ENCODE assay signal across 7 cellular contexts in genomic region chr4:158722291-158722916, GRCh38. TPM values are rescaled to one million over a fixed set of nuclear protein-coding genes. Genes with fewer than 3 reads are reported as not detected.
DNase-seq lines count a peak whose midpoint lies in the region; ATAC-seq and TF ChIP-seq lines count a peak whose summit lies in the region.

No MANE protein-coding gene starts in this region.

- TF ChIP-seq POLR2A in HCT116 (IDR thresholded peaks at IDR 0.05; ENCODE audit: borderline replicate concordance, extremely low read depth, insufficient read depth, insufficient read length), result no peak
- no peak for TF ChIP-seq POLR2A in sigmoid colon (IDR thresholded peaks at IDR 0.05)

- H3K4me2 ChIP-seq in HCT116 (ENCODE audit: low read length), result peak overlapping the region; percentile 98

- CTCF ChIA-PET in HCT116 (lab: Charles Lee), result no interaction called here

- H3K9me2 ChIP-seq in HCT116 (ENCODE audit: insufficient read depth), result no peaks in the 10 kb centered on the region

- no peaks in the 10 kb centered on the region for H4K20me1 ChIP-seq in HCT116 (ENCODE audit: insufficient read depth)

- peak overlapping the region; percentile 80 for H3K4me3 ChIP-seq in GM12864 (ENCODE audit: low read depth, low read length)
- H3K4me3 ChIP-seq in HCT116 (replicated peaks in 1 of 2; ENCODE audit: low read depth in 1 of 2, low read length in 2 of 2), result peak overlapping the region; percentile 80 to 88
- peak overlapping the region; percentile 61 for H3K4me3 ChIP-seq in astrocyte of the spinal cord (ENCODE audit: low read depth, low read length)
- peak overlapping the region; percentile 87 for H3K4me3 ChIP-seq in iPS-18a (ENCODE audit: low read length)
- peak overlapping the region; percentile 61 to 85 (median 72) for H3K4me3 ChIP-seq in sigmoid colon

- TF ChIP-seq RAD21 in HCT116 (IDR thresholded peaks at IDR 0.05; ENCODE audit: low read depth), result no peak

- H3K27ac ChIP-seq in HCT116 (ENCODE audit: low read depth, low read length) (peak overlapping the region; percentile 72), iPS-18a (ENCODE audit: low read length) (peak overlapping the region; percentile 36), sigmoid colon (peak overlapping the region; percentile 82 to 92 (median 89))

- H3K79me2 ChIP-seq in HCT116 (ENCODE audit: insufficient read depth, low read length), result peaks cover 53% of the 10 kb centered on the region

- TF ChIP-seq CTCF in GM12864 (IDR thresholded peaks at IDR 0.05; ENCODE audit: low read depth, low read length, missing control alignments) (no peak), HCT116 (IDR thresholded peaks at IDR 0.05 in 2 of 3, conservative IDR thresholded peaks at IDR 0.05 in 1 of 3; ENCODE audit: borderline replicate concordance in 1 of 3, insufficient read depth in 1 of 3, low read depth in 2 of 3, low read length in 2 of 3) (no peak), astrocyte of the spinal cord (IDR thresholded peaks at IDR 0.05; ENCODE audit: low read depth, low read length) (no peak), sigmoid colon (IDR thresholded peaks at IDR 0.05) (no peak)

- ATAC-seq in HCT116, result peak; percentile 35

- H2AFZ ChIP-seq in HCT116 (ENCODE audit: low read depth, low read length, poor library complexity, severe bottlenecking), result peak overlapping the region; percentile 44

- H3K9me3 ChIP-seq in HCT116 (ENCODE audit: control insufficient read depth in 1 of 2, insufficient read depth in 1 of 2, low read depth in 1 of 2, low read length in 2 of 2) (no peaks in the 10 kb centered on the region), iPS-18a (ENCODE audit: control insufficient read depth, low read depth, low read length) (no peaks in the 10 kb centered on the region), sigmoid colon (no peaks in the 10 kb centered on the region)

- BruUV-seq in HCT116 (replicated peaks; lab: Mats Ljungman, UMichigan), result no TSS peak

- H3K27me3 ChIP-seq in HCT116 (ENCODE audit: insufficient read depth, low read length), result no peaks in the 10 kb centered on the region
- H3K27me3 ChIP-seq in iPS-18a (ENCODE audit: control insufficient read depth, insufficient read depth, low read length), result peaks cover 3% of the 10 kb centered on the region
- no peaks in the 10 kb centered on the region for H3K27me3 ChIP-seq in sigmoid colon

- POLR2A ChIA-PET in HCT116 (lab: Charles Lee), result no interaction called here

- TF ChIP-seq EP300 in sigmoid colon (IDR thresholded peaks at IDR 0.05), result no peak

- H3K36me3 ChIP-seq in HCT116 (ENCODE audit: control insufficient read depth in 1 of 2, insufficient read depth in 2 of 2, low read length in 2 of 2) (peaks cover 23 to 24% of the 10 kb centered on the region in 2 experiments; a peak in 3 of 4 replicates), iPS-18a (ENCODE audit: control insufficient read depth, low read depth, low read length) (peaks cover 34% of the 10 kb centered on the region), sigmoid colon (peaks cover 6 to 31% (median 8%) of the 10 kb centered on the region in 4 donors)

- intact Hi-C loops in HCT116 (cut with micrococcal nuclease) (loop anchor here (5.0 kb wide), 1 partner anchor 50 kb away; the partner anchor contains the start of genes C4orf46 and ETFDH), sigmoid colon (cut with DNase I) (loop anchor here (2.0 to 5.0 kb wide), 3 partner anchors 46 to 480 kb away; partner anchors contain the start of gene FNIP2), posterior vena cava (cut with DNase I) (no loop called here)

- H3K4me1 ChIP-seq in HCT116 (ENCODE audit: control insufficient read depth in 1 of 2, insufficient read depth in 2 of 2, low read length in 2 of 2), result peaks cover 2 to 21% of the 10 kb centered on the region in 2 experiments; a peak in 2 of 4 replicates
- no peaks in the 10 kb centered on the region for H3K4me1 ChIP-seq in iPS-18a (ENCODE audit: control insufficient read depth, low read depth, low read length)
- peaks cover 0 to 14% (median 11%) of the 10 kb centered on the region in 4 donors for H3K4me1 ChIP-seq in sigmoid colon

- DNase-seq in GM12864 (ENCODE audit: low read depth), result no peak
- DNase-seq in HCT116 (ENCODE audit: low read depth, low spot score), result no peak
- DNase-seq in NCI-H2227 treated with DMSO at 0.1 percent for 48 hours (lab: John Stamatoyannopoulos, UW), result peak; percentile 25
- DNase-seq in astrocyte of the spinal cord (ENCODE audit: low read depth, low spot score), result peak; percentile 46
- DNase-seq in sigmoid colon, result no peak
- DNase-seq in posterior vena cava (ENCODE audit: low spot score), result no peak

- WGBS in sigmoid colon, 2 donors, result 4 to 18% methylated on average over 16 of the region's 16 CpGs

- H3K9ac ChIP-seq in HCT116 (ENCODE audit: low read length) (peak overlapping the region; percentile 84), iPS-18a (ENCODE audit: low read length) (peak overlapping the region; percentile 93)

- in situ Hi-C loops in astrocyte of the spinal cord (cut with HindIII; ENCODE audit: low sequenced_read_pairs), result no loop called here

- RAD21 ChIA-PET in HCT116 (lab: Charles Lee; ENCODE audit: low non-redundant PET in 1 of 2, low total read pairs in 2 of 2, uncharacterized antibody in 2 of 2, unreplicated experiment in 2 of 2), result no interaction called here

TF ChIP-seq in HCT116, 20 proteins besides CTCF, POLR2A, EP300 and RAD21:
- TF ChIP-seq YY1 (IDR thresholded peaks at IDR 0.05; ENCODE audit: extremely low read depth, insufficient replicate concordance, low read depth, low read length) (no peak), FOSL1 (IDR thresholded peaks at IDR 0.05; ENCODE audit: low read depth) (no peak), EGR1 (IDR thresholded peaks at IDR 0.05; ENCODE audit: low read depth) (no peak)

RNA-seq across cellular contexts. Expression of gene PPID, which starts 0.8 kb away (rescaled TPM):
- total RNA-seq in HCT116 (2021; ENCODE audit: unreplicated experiment), result 48.2 TPM
- 16.1 and 27.2 TPM in 2 replicates for polyA plus RNA-seq in HCT116 (2012)
- total RNA-seq in sigmoid colon, result 10 to 100 TPM; 17.8 to 54.8 (median 28.6) TPM
- polyA plus RNA-seq in sigmoid colon, result 10 to 100 TPM; 17.4 to 30.1 (median 26.6) TPM
- total RNA-seq in posterior vena cava, result 10 to 100 TPM; 13.6 to 14.9 TPM

RNA-seq across cellular contexts. Expression of gene FNIP2, which starts 46.4 kb away (rescaled TPM):
- total RNA-seq in HCT116 (2021; ENCODE audit: unreplicated experiment) (4.8 TPM), sigmoid colon (10 to 100 TPM; 35.2 to 38.9 (median 36.5) TPM), posterior vena cava (10 to 100 TPM; 37.9 to 93.0 TPM)
- polyA plus RNA-seq in HCT116 (2012), result 0.81 and 1.2 TPM in 2 replicates
- polyA plus RNA-seq in sigmoid colon, result 10 to 100 TPM; 14.4 to 22.7 (median 17.8) TPM

RNA-seq across cellular contexts. Expression of gene ETFDH, which starts 50.3 kb away (rescaled TPM):
- total RNA-seq in HCT116 (2021; ENCODE audit: unreplicated experiment) (22.2 TPM), sigmoid colon (10 to 100 TPM; 30.7 to 49.9 (median 37.7) TPM), posterior vena cava (10 to 100 TPM; 19.1 to 21.9 TPM)
- polyA plus RNA-seq in HCT116 (2012), result 8.0 and 8.8 TPM in 2 replicates
- polyA plus RNA-seq in sigmoid colon, result 10 to 100 TPM; 20.4 to 74.7 (median 31.6) TPM

RNA-seq across cellular contexts. Expression of gene C4orf46, which starts 50.7 kb away (rescaled TPM):
- total RNA-seq in HCT116 (2021; ENCODE audit: unreplicated experiment) (16.3 TPM), sigmoid colon (1 to 10 TPM; 3.3 to 7.1 (median 5.2) TPM), posterior vena cava (1 to 10 TPM; 4.6 to 5.0 TPM)
- polyA plus RNA-seq in HCT116 (2012), result 4.7 and 6.9 TPM in 2 replicates
- 1 to 10 TPM; 2.4 to 3.7 (median 3.7) TPM for polyA plus RNA-seq in sigmoid colon

Comparison
In these comparisons a context has a peak if more than half of its experiments do, and no peak if none do; other contexts are left out.
1. DNase-seq: peak in NCI-H2227 treated with DMSO at 0.1 percent for 48 hours (single experiment) and astrocyte of the spinal cord (single experiment); none in GM12864 (single experiment), HCT116 (single experiment), sigmoid colon (single experiment) and posterior vena cava (single experiment).
2. H3K27ac ChIP-seq: peak in every context shown above with its lines; median percentile 89 in sigmoid colon; 72 in HCT116; 36 in iPS-18a.
3. intact Hi-C loops: an anchor here in HCT116 (5.0 kb wide) and sigmoid colon (2.0 to 5.0 kb wide); none called in posterior vena cava.
4. Peak in every context shown above with its lines, with median percentiles within 50 percentile points of each other: H3K4me3 ChIP-seq.